ENCODE assay signal across 8 cellular contexts in genomic region chr2:60439219-60439974, GRCh38.
A peak's percentile ranks its signal among the peaks of the same experiment; 100 is the strongest.
DNase-seq lines count a peak whose midpoint lies in the region; ATAC-seq and TF ChIP-seq lines count a peak whose summit lies in the region.

No MANE protein-coding gene starts in this region.

- H3F3A ChIP-seq in PC-3 (ENCODE audit: low read length, unreplicated experiment), result no peaks in the 10 kb centered on the region

- H3K36me3 ChIP-seq in PC-3 (ENCODE audit: low read depth, low read length) (no peaks in the 10 kb centered on the region), testis (ENCODE audit: low read depth, missing control alignments) (no peaks in the 10 kb centered on the region)

- no peak overlapping the region for H3K27ac ChIP-seq in 22Rv1
- H3K27ac ChIP-seq in PC-3 (ENCODE audit: low read length), result no peak overlapping the region
- no peak overlapping the region for H3K27ac ChIP-seq in testis

- H3K9ac ChIP-seq in PC-3 (ENCODE audit: low read length), result no peak overlapping the region

- no peaks in the 10 kb centered on the region for H4K20me1 ChIP-seq in PC-3 (ENCODE audit: low read length)

- intact Hi-C loops in PC-3 (cut with micrococcal nuclease), result no loop called here
- intact Hi-C loops in left cardiac atrium (cut with DNase I), result no loop called here
- intact Hi-C loops in testis (cut with DNase I; ENCODE audit: low total_unique reads), result no loop called here

- no peaks in the 10 kb centered on the region for H3K9me3 ChIP-seq in PC-3 (ENCODE audit: low read length)
- no peaks in the 10 kb centered on the region for H3K9me3 ChIP-seq in testis

- WGBS in testis, 2 donors, result 59 to 64% methylated on average over 18 to 20 of the region's 20 CpGs

- no peaks in the 10 kb centered on the region for H3K79me2 ChIP-seq in PC-3 (ENCODE audit: low read length)

- no TSS peak for BruUV-seq in PC-3 (replicated peaks; lab: Mats Ljungman, UMichigan)

- H3K4me3 ChIP-seq in PC-3 (ENCODE audit: low read length) (no peak overlapping the region), testis (no peak overlapping the region)

- no peaks in the 10 kb centered on the region for H3K9me2 ChIP-seq in PC-3 (replicated peaks; ENCODE audit: low read length)

- H3K27me3 ChIP-seq in PC-3 (ENCODE audit: low read length) (no peaks in the 10 kb centered on the region), testis (no peaks in the 10 kb centered on the region)

- peak; percentile 96 for ATAC-seq in GM18868 (IDR thresholded peaks at IDR 0.05; ENCODE audit: unreplicated experiment)
- ATAC-seq in HG02885 (IDR thresholded peaks at IDR 0.05; ENCODE audit: poor library complexity, unreplicated experiment), result peak; percentile 98
- no peak for ATAC-seq in PC-3
- peak; percentile 85 to 87 for ATAC-seq in left cardiac atrium

- H3K4me2 ChIP-seq in PC-3 (ENCODE audit: low read length), result no peak overlapping the region

- peak; percentile 27; the same call in 1 of the 2 replicates for TF ChIP-seq CTCF in 22Rv1 (IDR thresholded peaks at IDR 0.05)
- TF ChIP-seq CTCF in PC-3 (conservative IDR thresholded peaks at IDR 0.05; ENCODE audit: low read depth, low read length), result peak; percentile 41; the same call in 1 of the 2 replicates
- TF ChIP-seq CTCF in testis (IDR thresholded peaks at IDR 0.05), result peak; percentile 33 to 48 (median 43)

- POLR2A ChIA-PET in PC-3 (lab: Charles Lee; ENCODE audit: unreplicated experiment), result no interaction called here

- DNase-seq in PC-3, result no peak
- DNase-seq in left cardiac atrium, result peak; percentile 41
- DNase-seq in testis, result peak; percentile 25
- no peak for DNase-seq in cerebellum (ENCODE audit: low spot score)
- DNase-seq in HK-2 (ENCODE audit: unreplicated experiment), result no peak

- H3K4me1 ChIP-seq in PC-3 (ENCODE audit: insufficient read depth, low read length) (peaks cover 19% of the 10 kb centered on the region), testis (no peaks in the 10 kb centered on the region)

- CTCF ChIA-PET in PC-3 (lab: Charles Lee), result no interaction called here

- H2AFZ ChIP-seq in PC-3 (ENCODE audit: low read length), result no peak overlapping the region

- TF ChIP-seq POLR2A in testis (IDR thresholded peaks at IDR 0.05), result no peak

Comparison
In these comparisons a context has a peak if more than half of its experiments do, and no peak if none do; other contexts are left out.
1. DNase-seq: peak in left cardiac atrium (single experiment) and testis (single experiment); none in PC-3 (single experiment), cerebellum (single experiment) and HK-2 (single experiment).
2. Peak in every context shown above with its lines, with median percentiles within 50 percentile points of each other: CTCF ChIP-seq.